12 cellular contexts compared by ENCODE assay signal in genomic region chr3:117873236-117873635, GRCh38.
A peak's percentile ranks its signal among the peaks of the same experiment; 100 is the strongest.
DNase-seq lines count a peak whose midpoint lies in the region; ATAC-seq and TF ChIP-seq lines count a peak whose summit lies in the region.
"Had no signal": no experiment of that assay in that cellular context is flagged by ENCODE, and none has a peak within 500 bp of the region (broad histone marks: within the 10 kb centered on the region; RNA-seq: fewer than 3 reads in every experiment).

No MANE protein-coding gene starts in this region.

- 28% methylated on average over 3 of the region's 3 CpGs for WGBS in smooth muscle cell (ENCODE audit: low lambda C conversion rate)

- no peak overlapping the region for H3K4me3 ChIP-seq in smooth muscle cell
- H3K4me3 ChIP-seq: esophagus muscularis mucosa, HAP-1 had no signal

- no peak overlapping the region for H2AFZ ChIP-seq in smooth muscle cell (ENCODE audit: low read depth)

- peaks cover 28% of the 10 kb centered on the region for H3K4me1 ChIP-seq in smooth muscle cell (ENCODE audit: low read depth)

- peak overlapping the region; percentile 80 for H3K27ac ChIP-seq in VCaP
- peak overlapping the region; percentile 7 for H3K27ac ChIP-seq in smooth muscle cell (ENCODE audit: low read depth)
- H3K27ac ChIP-seq: esophagus muscularis mucosa had no signal

- H3K4me2 ChIP-seq in smooth muscle cell = peak overlapping the region; percentile 64

- peak; percentile 87 for DNase-seq in NCI-H1092 (lab: John Stamatoyannopoulos, UW)
- peak in 27 of 51 donors; percentile 0 to 58 (median 21) for DNase-seq in hypothalamus (lab: John Stamatoyannopoulos, UW)
- DNase-seq in smooth muscle cell (lab: John Stamatoyannopoulos, UW; ENCODE audit: unreplicated experiment) = no peak
- no peak for DNase-seq in SW480 (ENCODE audit: low spot score)
- no peak for DNase-seq in COR-L47 (lab: John Stamatoyannopoulos, UW)
- DNase-seq: Calu3; NCI-H2107; stimulated activated CD4-positive, alpha-beta T cell treated with anti-CD3 and anti-CD28 coated beads, Interleukin-4, amount 100 ng/mL, for 1 hour had no signal

- ATAC-seq in GM18909 (IDR thresholded peaks at IDR 0.05; ENCODE audit: poor library complexity, unreplicated experiment) = no peak

- TF ChIP-seq CTCF in VCaP (conservative IDR thresholded peaks at IDR 0.05) (no peak), smooth muscle cell (IDR thresholded peaks at IDR 0.05; ENCODE audit: borderline replicate concordance, insufficient read depth, poor library complexity, severe bottlenecking) (no peak)

- no peaks in the 10 kb centered on the region for H3K9me3 ChIP-seq in smooth muscle cell (replicated peaks; ENCODE audit: low read depth)
- H3K9me3 ChIP-seq: esophagus muscularis mucosa, HAP-1 had no signal

- no peaks in the 10 kb centered on the region for H3K27me3 ChIP-seq in smooth muscle cell (ENCODE audit: low read depth)
- H3K27me3 ChIP-seq: esophagus muscularis mucosa had no signal

- no peaks in the 10 kb centered on the region for H3K36me3 ChIP-seq in smooth muscle cell (ENCODE audit: low read depth)
- H3K36me3 ChIP-seq: esophagus muscularis mucosa, HAP-1 had no signal

- H3K79me2 ChIP-seq in smooth muscle cell (ENCODE audit: low read depth) = no peaks in the 10 kb centered on the region

- no peak overlapping the region for H3K9ac ChIP-seq in smooth muscle cell (ENCODE audit: low read depth)

- peaks cover 4% of the 10 kb centered on the region for H3F3A ChIP-seq in smooth muscle cell (ENCODE audit: low read depth)

- no peaks in the 10 kb centered on the region for H4K20me1 ChIP-seq in smooth muscle cell (ENCODE audit: low read depth)

Comparison
In these comparisons a context has a peak if more than half of its experiments do, and no peak if none do; other contexts are left out.
1. DNase-seq: peak in NCI-H1092 (single experiment) and hypothalamus (27 of 51); none in smooth muscle cell (single experiment), SW480 (single experiment) and COR-L47 (single experiment).